In the genomic region with DNA sequence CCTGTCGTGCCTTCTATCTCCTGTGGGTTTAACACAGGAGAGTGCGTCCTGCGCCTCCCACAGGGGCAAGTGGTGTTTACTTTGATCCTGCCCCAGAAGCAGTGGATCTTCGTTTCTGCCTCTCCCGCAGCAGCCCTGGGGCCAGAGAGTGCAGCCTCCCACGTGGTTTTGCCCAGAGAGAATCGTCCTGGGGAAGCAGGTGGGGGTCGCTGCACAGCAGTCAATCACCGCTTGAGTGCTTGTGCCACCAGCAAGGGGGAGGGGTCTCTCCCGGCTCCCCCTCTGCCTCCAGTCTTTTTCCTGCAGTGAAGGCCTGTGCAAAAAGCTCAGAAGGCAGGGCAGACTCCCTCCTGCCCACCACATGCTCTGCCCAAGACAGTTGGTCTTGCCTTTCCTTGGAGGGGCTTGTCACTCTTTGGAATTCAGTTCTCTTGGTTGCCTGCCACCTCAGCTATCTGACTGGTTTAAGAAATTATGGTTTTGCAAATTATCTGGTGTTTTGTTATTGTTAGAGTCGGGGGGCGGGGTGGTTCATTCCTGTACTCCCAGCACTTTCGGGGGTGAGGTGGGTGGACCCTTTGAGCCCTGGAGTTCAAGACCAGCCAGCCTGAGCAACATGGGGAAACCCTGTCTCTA, we compare ENCODE assay signal across 9 cellular contexts. TPM values are rescaled to one million over a fixed set of nuclear protein-coding genes. Genes with fewer than 3 reads are reported as not detected.
DNase-seq lines count a peak whose midpoint lies in the region; ATAC-seq lines count a peak whose summit lies in the region.
"Had no signal": no experiment of that assay in that cellular context is flagged by ENCODE, and none has a peak within 500 bp of the region (broad histone marks: within the 10 kb centered on the region; RNA-seq: fewer than 3 reads in every experiment).

No MANE protein-coding gene starts in this region.

- peak; percentile 23 for ATAC-seq in GM19035 (IDR thresholded peaks at IDR 0.05; ENCODE audit: unreplicated experiment)
- peak; percentile 18 for ATAC-seq in HG03175 (IDR thresholded peaks at IDR 0.05; ENCODE audit: unreplicated experiment)

- no peaks in the 10 kb centered on the region for H3K36me3 Mint-ChIP-seq in activated T-cell treated with anti-CD3 and anti-CD28 coated beads, Interleukin-2, amount 50 U/mL, for 24 hours (ENCODE audit: low read depth)

- H3K27ac ChIP-seq in caudate nucleus (ENCODE audit: low read depth, low read length): no peak overlapping the region
- H3K27ac ChIP-seq: SJSA1 had no signal

- H3K27me3 Mint-ChIP-seq in activated T-cell treated with anti-CD3 and anti-CD28 coated beads, Interleukin-2, amount 50 U/mL, for 24 hours: no peaks in the 10 kb centered on the region

- peak overlapping the region; percentile 86 for H3K27ac Mint-ChIP-seq in activated T-cell treated with anti-CD3 and anti-CD28 coated beads, Interleukin-2, amount 50 U/mL, for 24 hours

- H3K4me1 Mint-ChIP-seq in activated T-cell treated with anti-CD3 and anti-CD28 coated beads, Interleukin-2, amount 50 U/mL, for 24 hours (ENCODE audit: low read depth): peaks cover 28% of the 10 kb centered on the region

- DNase-seq in activated T-cell treated with anti-CD3 and anti-CD28 coated beads, Interleukin-2, amount 50 U/mL, for 24 hours: peak; percentile 67
- DNase-seq in myocyte (ENCODE audit: low read depth) (peak; percentile 41), caudate nucleus (lab: John Stamatoyannopoulos, UW) (no peak), NCI-H524 treated with DMSO at 0.1 percent for 48 hours (lab: John Stamatoyannopoulos, UW) (no peak), ureter (ENCODE audit: low spot score) (no peak), SKM-1 (lab: John Stamatoyannopoulos, UW; ENCODE audit: unreplicated experiment) (no peak)

- peak overlapping the region; percentile 73 for H3K4me3 Mint-ChIP-seq in activated T-cell treated with anti-CD3 and anti-CD28 coated beads, Interleukin-2, amount 50 U/mL, for 24 hours

- H3K9me3 Mint-ChIP-seq in activated T-cell treated with anti-CD3 and anti-CD28 coated beads, Interleukin-2, amount 50 U/mL, for 24 hours: no peaks in the 10 kb centered on the region

RNA-seq across cellular contexts. Expression of gene STOML1, which starts 26.9 kb away (rescaled TPM):
- total RNA-seq in myocyte (32.2 and 35.1 TPM in 2 replicates), ureter (15.0 TPM)
- 52.1 TPM for polyA plus RNA-seq in myocyte (2012)

RNA-seq across cellular contexts. Expression of gene PML, which starts 29.3 kb away (rescaled TPM):
- total RNA-seq in myocyte (33.8 and 43.0 TPM in 2 replicates), ureter (102 TPM)
- 72.6 TPM for polyA plus RNA-seq in myocyte (2012)

RNA-seq across cellular contexts. Expression of gene LOXL1, which starts 39.0 kb away (rescaled TPM):
- total RNA-seq in myocyte (129 and 136 TPM in 2 replicates), ureter (30.9 TPM)
- polyA plus RNA-seq in myocyte (2012): 758 TPM

Comparison
In these comparisons a context has a peak if more than half of its experiments do, and no peak if none do; other contexts are left out.
1. DNase-seq: peak in activated T-cell treated with anti-CD3 and anti-CD28 coated beads, Interleukin-2, amount 50 U/mL, for 24 hours (single experiment) and myocyte (single experiment); none in caudate nucleus (0 of 61), NCI-H524 treated with DMSO at 0.1 percent for 48 hours (single experiment), ureter (single experiment) and SKM-1 (single experiment).